ENCODE assay signal across 38 cellular contexts in the genomic region with DNA sequence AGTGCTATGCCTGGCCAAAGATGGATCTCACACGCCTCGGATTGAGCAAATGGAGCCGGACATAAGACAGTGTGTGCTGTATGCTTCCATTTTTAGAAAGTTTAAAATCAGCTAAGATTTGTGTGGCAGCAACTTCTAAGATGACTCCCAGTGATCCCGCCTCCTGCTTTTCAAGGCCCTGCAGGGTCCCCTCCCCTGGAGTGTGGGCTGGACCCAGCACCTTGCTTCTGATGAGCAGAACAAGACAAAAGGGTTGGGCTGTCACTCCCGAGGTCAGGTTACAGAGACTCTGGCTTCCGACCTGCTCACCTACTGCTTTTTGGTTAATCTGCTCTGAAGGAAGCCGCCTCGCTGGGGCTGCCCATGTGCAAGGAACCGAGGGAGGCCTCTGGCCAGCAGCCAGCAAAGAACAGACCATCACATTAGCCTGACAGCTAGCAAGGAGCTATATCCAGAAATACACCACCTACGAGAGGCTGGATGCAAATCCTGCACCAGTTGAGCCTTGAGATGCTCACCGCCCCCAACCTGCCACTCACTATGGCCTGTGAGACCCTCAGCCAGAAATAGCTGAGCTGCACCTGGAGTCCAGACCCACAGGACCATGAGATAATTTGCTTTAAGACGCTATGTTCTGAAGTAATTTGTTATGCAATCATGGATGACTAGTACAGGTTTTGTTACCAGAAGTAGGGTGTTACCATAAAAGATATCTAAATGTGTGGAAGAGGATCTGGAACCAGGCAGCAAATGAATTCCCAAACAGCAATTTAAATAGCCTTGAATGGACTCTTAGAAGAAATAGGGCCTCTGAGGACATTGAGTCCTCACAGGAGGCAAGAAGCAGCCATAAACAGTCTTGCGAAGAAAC. TPM values are rescaled to one million over a fixed set of nuclear protein-coding genes. Genes with fewer than 3 reads are reported as not detected.
DNase-seq lines count a peak whose midpoint lies in the region; ATAC-seq, FAIRE-seq and TF ChIP-seq lines count a peak whose summit lies in the region.
"Had no signal": no experiment of that assay in that cellular context is flagged by ENCODE, and none has a peak within 500 bp of the region (broad histone marks: within the 10 kb centered on the region; RNA-seq: fewer than 3 reads in every experiment).

No MANE protein-coding gene starts in this region.

- FAIRE-seq in frontal cortex (lab: Jason Lieb, UNC), result no peak
- FAIRE-seq: bronchial epithelial cell, K562, TTC549 had no signal

- 67 to 68% methylated on average over 3 to 11 of the region's 13 CpGs for WGBS in transverse colon (ENCODE audit: low coverage in 1 of 2), 2 donors

- H3K27me3 ChIP-seq in transverse colon, result no peaks in the 10 kb centered on the region
- H3K27me3 ChIP-seq: ovary had no signal

- no peak for TF ChIP-seq EP300 in transverse colon (IDR thresholded peaks at IDR 0.05; ENCODE audit: low read depth)

- intact Hi-C loops in transverse colon (cut with DNase I; ENCODE audit: low total_unique reads), result no loop called here

- ATAC-seq in HG03378 (IDR thresholded peaks at IDR 0.05; ENCODE audit: unreplicated experiment), result no peak
- ATAC-seq: esophagus mucosa; foreskin keratinocyte; K562; naive thymus-derived CD8-positive, alpha-beta T cell had no signal

- no peak for TF ChIP-seq POLR2A in transverse colon (IDR thresholded peaks at IDR 0.05)

- H3K9me3 ChIP-seq in transverse colon, result no peaks in the 10 kb centered on the region
- H3K9me3 ChIP-seq: ovary, stomach had no signal

- H3K27ac ChIP-seq in angular gyrus (ENCODE audit: low read depth, low read length), result peak overlapping the region; percentile 68
- H3K27ac ChIP-seq in transverse colon, result peak overlapping the region in 3 of 4 donors; percentile 26 to 69 (median 39)
- H3K27ac ChIP-seq: 22Rv1, coronary artery, foreskin keratinocyte, ovary, SK-N-MC had no signal

- no peaks in the 10 kb centered on the region for H3K36me3 ChIP-seq in transverse colon
- H3K36me3 ChIP-seq: ovary, stomach had no signal

- no peak for TF ChIP-seq CTCF in transverse colon (IDR thresholded peaks at IDR 0.05)

- DNase-seq in DMS 273 (lab: John Stamatoyannopoulos, UW; ENCODE audit: unreplicated experiment) (peak; percentile 5), DMS 273 treated with DMSO at 0.1 percent for 48 hours (lab: John Stamatoyannopoulos, UW) (no peak), left kidney (ENCODE audit: low read depth, low spot score) (peak; percentile 37), transverse colon (no peak), frontal cortex (ENCODE audit: low spot score in 2 of 2) (no peak)
- no peak for DNase-seq in activated CD4-positive, alpha-beta T cell treated with anti-CD3 and anti-CD28 coated beads, Interleukin-2, amount 50 U/mL, for 4 hours
- DNase-seq: activated CD4-positive, alpha-beta T cell treated with anti-CD3 and anti-CD28 coated beads, Interleukin-2, amount 50 U/mL, for 48 hours; activated CD8-positive, alpha-beta memory T cell treated with anti-CD3 and anti-CD28 coated beads, Interleukin-2, amount 50 U/mL, for 4 hours; activated naive CD4-positive, alpha-beta T cell treated with anti-CD3 and anti-CD28 coated beads, Interleukin-2, amount 50 U/mL, for 16 hours; amniotic stem cell; CD4-positive, alpha-beta T cell; DMS153; endodermal cell; foreskin keratinocyte; GOT3; hippocampal formation; immature natural killer cell; midbrain; naive thymus-derived CD8-positive, alpha-beta T cell; NCI-H1105; NCI-H2029; NCI-H446; NCI-H82; ovary; stimulated activated CD4-positive, alpha-beta T cell treated with anti-CD3 and anti-CD28 coated beads, Interleukin-2, amount 100 ng/mL, for 24 hours; stomach had no signal

- no peak overlapping the region for H3K4me3 ChIP-seq in transverse colon
- H3K4me3 ChIP-seq: coronary artery, K562, ovary, SK-N-MC, smooth muscle cell, stomach had no signal

- in situ Hi-C loops in transverse colon (cut with MboI; ENCODE audit: low pct_ligation_motif_present in 1 of 4, low pct_unique_long_range_greater_than_20kb in 1 of 4, low sequenced_read_pairs in 3 of 4), result no loop called here

- H3K4me1 ChIP-seq in transverse colon, result peaks cover 0 to 13% (median 3%) of the 10 kb centered on the region in 4 donors
- H3K4me1 ChIP-seq: foreskin keratinocyte had no signal

RNA-seq across cellular contexts. Expression of gene CRMP1, which starts 47.6 kb away (rescaled TPM):
- total RNA-seq in transverse colon (1 to 10 TPM in 2 of 4 donors, under 1 TPM in 1, not detected in 1; 0.55 to 3.0 (median 2.1) TPM), frontal cortex (624 TPM)
- total RNA-seq: bronchial epithelial cell; CD4-positive, alpha-beta T cell; foreskin keratinocyte; HT-29; MCF 10A; naive thymus-derived CD8-positive, alpha-beta T cell had no signal

Comparison
In these comparisons a context has a peak if more than half of its experiments do, and no peak if none do; other contexts are left out.
1. DNase-seq: peak in DMS 273 (single experiment) and left kidney (single experiment); none in DMS 273 treated with DMSO at 0.1 percent for 48 hours (single experiment), transverse colon (single experiment), frontal cortex (0 of 2) and activated CD4-positive, alpha-beta T cell treated with anti-CD3 and anti-CD28 coated beads, Interleukin-2, amount 50 U/mL, for 4 hours (0 of 2).
2. RNA of gene CRMP1, which starts 47.6 kb away (total RNA-seq): 624 TPM in frontal cortex (single experiment); 0.55 to 3.0 TPM in transverse colon; every median in the first group is over 100 times any median in the second.